ENCODE assay signal across 27 cellular contexts in genomic region chr18:35835366-35835765, GRCh38.
"Had no signal": no experiment of that assay in that cellular context is flagged by ENCODE, and none has a peak within 500 bp of the region (broad histone marks: within the 10 kb centered on the region; RNA-seq: fewer than 3 reads in every experiment).

No MANE protein-coding gene starts in this region.

- H2AFZ ChIP-seq: neural progenitor cell, parathyroid adenoma had no signal

- DNase-seq: activated CD4-positive, alpha-beta memory T cell treated with anti-CD3 and anti-CD28 coated beads, Interleukin-2, amount 10 ng/mL, durations not matched to agents 7 days and 5 days; activated CD4-positive, alpha-beta T cell treated with anti-CD3 and anti-CD28 coated beads, Interleukin-2, amount 10 ng/mL, durations not matched to agents 7 days and 5 days; activated CD4-positive, CD25-positive, alpha-beta regulatory T cell treated with anti-CD3 and anti-CD28 coated beads, Interleukin-2, amount 50 U/mL, for 72 hours; activated naive CD8-positive, alpha-beta T cell treated with anti-CD3 and anti-CD28 coated beads, Interleukin-2, amount 50 U/mL, for 24 hours; activated T-cell treated with anti-CD3 and anti-CD28 coated beads, Interleukin-2, amount 50 U/mL, for 4 hours; amygdala; central memory CD4-positive, alpha-beta T cell; foreskin melanocyte; heart right ventricle; left lung; mesendoderm; natural killer cell; occipital lobe; psoas muscle; sigmoid colon; small intestine; stimulated activated CD4-positive, alpha-beta T cell treated with anti-CD3 and anti-CD28 coated beads, Interleukin-4, amount 100 ng/mL, for 4 hours; stimulated activated CD8-positive, alpha-beta memory T cell treated with anti-CD3 and anti-CD28 coated beads, Interleukin-4, amount 100 ng/mL, for 48 hours; stomach; thyroid gland; WERI-Rb-1 had no signal

- H3K27ac ChIP-seq: heart right ventricle, left lung, neural progenitor cell, parathyroid adenoma, psoas muscle, sigmoid colon, stomach, thyroid gland, WERI-Rb-1 had no signal

- ATAC-seq: activated naive CD8-positive, alpha-beta T cell treated with anti-CD3 and anti-CD28 coated beads, Interleukin-2, amount 50 U/mL, for 24 hours; activated T-cell treated with anti-CD3 and anti-CD28 coated beads, Interleukin-2, amount 50 U/mL, for 4 hours; activated T-helper 17 cell treated with anti-CD3 and anti-CD28 coated beads, Interleukin-2, amount 50 U/mL, for 72 hours; heart right ventricle; left lung; natural killer cell; psoas muscle had no signal

- H3K27me3 ChIP-seq: esophagus muscularis mucosa, heart right ventricle, left lung, neural progenitor cell, sigmoid colon, stomach, thyroid gland had no signal

- H3K9me3 ChIP-seq: psoas muscle, thyroid gland had no signal

- H3K9ac ChIP-seq: neural progenitor cell, parathyroid adenoma had no signal

- H3K79me2 ChIP-seq: parathyroid adenoma had no signal

- FAIRE-seq: islet of Langerhans, small intestine had no signal

- H3K4me3 ChIP-seq: esophagus muscularis mucosa, heart right ventricle, left lung, lung, neural progenitor cell, psoas muscle, sigmoid colon, stomach, thyroid gland had no signal

- H3K36me3 ChIP-seq: esophagus muscularis mucosa, heart right ventricle, left lung, neural progenitor cell, sigmoid colon, stomach, thyroid gland, WERI-Rb-1 had no signal

- H3K4me2 ChIP-seq: neural progenitor cell had no signal

- H3K4me1 ChIP-seq: neural progenitor cell, parathyroid adenoma, psoas muscle, sigmoid colon, stomach, thyroid gland had no signal
